ENCODE assay signal across 8 cellular contexts in the genomic region with DNA sequence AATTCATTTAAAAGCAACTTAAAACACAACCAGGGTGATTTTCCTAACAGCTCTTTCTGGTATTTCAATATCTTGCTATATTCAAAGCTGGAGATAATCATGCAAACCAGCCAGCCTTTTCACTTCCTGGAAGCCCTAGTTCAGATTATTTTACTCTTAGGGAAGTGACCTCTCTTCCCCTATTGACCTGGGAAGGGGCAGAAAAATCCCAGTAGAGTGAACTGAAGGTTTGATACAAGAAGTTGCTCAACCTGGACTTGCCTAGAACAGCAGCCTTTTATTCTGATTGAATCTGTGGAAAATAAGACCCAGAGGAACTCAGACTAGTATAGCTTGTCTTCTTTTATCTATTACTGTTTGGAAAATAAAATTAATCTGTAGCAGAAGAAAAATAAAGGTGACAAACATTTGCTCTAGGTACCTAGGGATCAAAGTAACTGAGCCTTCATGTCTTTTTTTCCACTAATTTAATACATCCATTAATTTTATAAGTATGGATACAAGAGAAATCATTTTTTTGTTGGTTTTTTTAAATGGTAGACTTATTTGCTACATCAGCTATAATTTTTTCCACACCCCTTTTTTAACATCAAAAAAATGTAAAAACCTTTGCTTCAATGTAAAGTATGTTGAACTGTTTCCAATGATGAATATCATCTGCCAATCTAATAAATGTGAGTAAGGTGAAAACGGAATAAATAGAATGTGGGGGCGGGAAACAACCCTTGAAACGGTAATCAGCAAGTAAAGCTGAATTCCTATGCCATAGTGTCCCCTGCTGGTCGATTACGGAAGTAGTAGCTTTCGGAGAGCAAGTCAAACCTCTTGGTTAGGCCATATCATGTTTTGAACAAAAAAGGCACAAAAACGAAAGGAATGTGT.
DNase-seq lines count a peak whose midpoint lies in the region; ATAC-seq, FAIRE-seq and TF ChIP-seq lines count a peak whose summit lies in the region.

No MANE protein-coding gene starts in this region.

- H3K36me3 ChIP-seq in GM12878 (ENCODE audit: control insufficient read depth in 2 of 2, insufficient read depth in 2 of 2, low read length in 1 of 2) (no peaks in the 10 kb centered on the region), tibial artery (no peaks in the 10 kb centered on the region)

- H3K9ac ChIP-seq in GM12878 (ENCODE audit: control insufficient read depth, insufficient read depth, low read length) = no peak overlapping the region

- H3K27me3 ChIP-seq in GM12878 (replicated peaks in 1 of 2; ENCODE audit: control insufficient read depth in 2 of 2, insufficient read depth in 2 of 2, low read length in 1 of 2) (no peaks in the 10 kb centered on the region), tibial artery (no peaks in the 10 kb centered on the region)

- RAD21 ChIA-PET in GM12878 (lab: Charles Lee; ENCODE audit: unreplicated experiment) = interaction anchor here (0.8 to 2.6 kb wide), 10 partner anchors 10 to 1462 kb away, joined by 3 to 26 read pairs (median 4); no protein-coding TSS in a partner anchor

- no peak overlapping the region for H3K4me3 ChIP-seq in GM12878
- no peak overlapping the region for H3K4me3 ChIP-seq in tibial artery

- H3K79me2 ChIP-seq in GM12878 (ENCODE audit: control insufficient read depth, insufficient read depth, low read length) = no peaks in the 10 kb centered on the region

- FAIRE-seq in GM12878 (lab: Jason Lieb, UNC) = peak; percentile 23

- no peak for TF ChIP-seq EP300 in GM12878 (IDR thresholded peaks at IDR 0.05; ENCODE audit: borderline replicate concordance in 1 of 2, control insufficient read depth in 1 of 2, low read depth in 2 of 2, low read length in 2 of 2)

- WGBS in GM12878 (ENCODE audit: insufficient coverage, insufficient replicate concordance, low lambda C conversion rate, missing lambda C conversion rate) = 0% methylated on average over 7 of the region's 7 CpGs

- no peak overlapping the region for H3K4me2 ChIP-seq in GM12878 (ENCODE audit: control insufficient read depth, insufficient read depth)

- no peak overlapping the region for H3K27ac ChIP-seq in GM12878 (ENCODE audit: control insufficient read depth, insufficient read depth)
- no peak overlapping the region for H3K27ac ChIP-seq in tibial artery

- TF ChIP-seq CTCF in GM12878 (IDR thresholded peaks at IDR 0.05 in 2 of 3, conservative IDR thresholded peaks at IDR 0.05 in 1 of 3; ENCODE audit: control insufficient read depth in 2 of 3, extremely low read depth in 1 of 3, insufficient read depth in 1 of 3, low read depth in 3 of 3, low read length in 3 of 3) (peak; percentile 80 to 90 (median 86)), tibial artery (IDR thresholded peaks at IDR 0.05) (peak; percentile 64 to 72)

- peak; percentile 85 for ATAC-seq in GM19372 (IDR thresholded peaks at IDR 0.05; ENCODE audit: low read depth, unreplicated experiment)
- ATAC-seq in HG03558 (IDR thresholded peaks at IDR 0.05; ENCODE audit: extremely low read depth, unreplicated experiment) = peak; percentile 60
- ATAC-seq in GM12878 = peak; percentile 80

- no peak for TF ChIP-seq POLR2A in GM12878 (IDR thresholded peaks at IDR 0.05; ENCODE audit: low read depth, low read length)

- no peak overlapping the region for H2AFZ ChIP-seq in GM12878 (ENCODE audit: control insufficient read depth, low read depth, low read length)

- H3K4me1 ChIP-seq in GM12878 (ENCODE audit: control insufficient read depth, insufficient read depth, low read length) = no peaks in the 10 kb centered on the region
- no peaks in the 10 kb centered on the region for H3K4me1 ChIP-seq in tibial artery

- CTCF ChIA-PET in GM12878 (lab: Yijun Ruan, JAX) = interaction anchor here (0.5 to 3.6 kb wide), 38 partner anchors 8 to 1802 kb away, joined by 3 to 30 read pairs (median 4); no protein-coding TSS in a partner anchor

- DNase-seq in DMS114 treated with DMSO at 0.1 percent for 48 hours (lab: John Stamatoyannopoulos, UW; ENCODE audit: unreplicated experiment) (peak; percentile 27), NCI-H69 (lab: John Stamatoyannopoulos, UW) (peak; percentile 66), GM12878 (ENCODE audit: low read depth, low spot score) (no peak), kidney glomerular epithelial cell (lab: John Stamatoyannopoulos, UW) (peak; percentile 41), tibial artery (peak in 1 of 2 donors; percentile 20)
- no peak for DNase-seq in activated effector memory CD4-positive, alpha-beta T cell treated with anti-CD3 and anti-CD28 coated beads, Interleukin-2, amount 50 U/mL, for 16 hours

- peak; percentile 85 for TF ChIP-seq RAD21 in GM12878 (IDR thresholded peaks at IDR 0.05; ENCODE audit: insufficient read depth, low read depth, low read length)

- in situ Hi-C loops in GM12878 (cut with MboI) = loop anchor here (10.0 kb wide), 1 partner anchor 1457 kb away; no protein-coding TSS in a partner anchor

- BruUV-seq in GM12878 (replicated peaks; lab: Mats Ljungman, UMichigan) = no TSS peak

- intact Hi-C loops in GM12878 (cut with micrococcal nuclease; ENCODE audit: unreplicated experiment) = loop anchor here (2.0 to 10.0 kb wide), 5 partner anchors 631 to 1800 kb away; no protein-coding TSS in a partner anchor
- intact Hi-C loops in tibial artery (cut with DNase I; ENCODE audit: low total_unique reads) = loop anchor here (10.0 kb wide), 2 partner anchors 717 to 1457 kb away; no protein-coding TSS in a partner anchor

- POLR2A ChIA-PET in GM12878 (lab: Charles Lee) = no interaction called here

- SMC1A ChIA-PET in GM12878 (lab: Charles Lee; ENCODE audit: uncharacterized antibody, unreplicated experiment) = interaction anchor here (0.6 to 2.2 kb wide), 18 partner anchors 10 to 1802 kb away, joined by 3 to 14 read pairs (median 3); no protein-coding TSS in a partner anchor

- H3K9me3 ChIP-seq in GM12878 (replicated peaks; ENCODE audit: control insufficient read depth, insufficient read depth, low read length) (no peaks in the 10 kb centered on the region), tibial artery (no peaks in the 10 kb centered on the region)

- H4K20me1 ChIP-seq in GM12878 (ENCODE audit: control insufficient read depth, insufficient read depth) = no peaks in the 10 kb centered on the region

TF ChIP-seq in GM12878, 131 proteins besides CTCF, POLR2A, EP300 and RAD21:
- peak; percentile 75 for TF ChIP-seq SMC3 (IDR thresholded peaks at IDR 0.05; ENCODE audit: borderline replicate concordance, low read length)
- TF ChIP-seq ESRRA (IDR thresholded peaks at IDR 0.05; ENCODE audit: low read length) = no peak

Comparison
In these comparisons a context has a peak if more than half of its experiments do, and no peak if none do; other contexts are left out.
1. DNase-seq: peak in DMS114 treated with DMSO at 0.1 percent for 48 hours (single experiment), NCI-H69 (single experiment) and kidney glomerular epithelial cell (single experiment); none in GM12878 (single experiment) and activated effector memory CD4-positive, alpha-beta T cell treated with anti-CD3 and anti-CD28 coated beads, Interleukin-2, amount 50 U/mL, for 16 hours (single experiment).
2. Peak in every context shown above with its lines, with median percentiles within 50 percentile points of each other: ATAC-seq.